ENCODE assay signal across 13 cellular contexts in the genomic region with DNA sequence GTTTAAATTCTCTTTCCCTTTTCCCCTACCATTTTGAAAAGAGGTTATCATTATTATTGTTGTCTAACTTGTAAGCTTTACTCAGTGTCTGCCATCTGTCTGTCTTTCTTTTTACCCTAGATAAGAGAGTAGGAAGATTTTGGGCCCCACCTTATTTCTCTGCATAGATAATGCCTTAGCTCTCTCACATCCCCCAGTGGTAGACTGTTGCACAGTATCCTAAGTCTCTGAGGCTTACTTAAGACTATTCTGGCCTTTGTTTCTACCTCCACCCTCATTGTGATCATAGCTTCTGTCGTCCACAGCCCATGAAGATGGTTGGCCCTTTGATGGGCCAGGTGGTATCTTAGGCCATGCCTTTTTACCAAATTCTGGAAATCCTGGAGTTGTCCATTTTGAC. TPM values are rescaled to one million over a fixed set of nuclear protein-coding genes. Genes with fewer than 3 reads are reported as not detected.
DNase-seq lines count a peak whose midpoint lies in the region; TF ChIP-seq lines count a peak whose summit lies in the region.
"Had no signal": no experiment of that assay in that cellular context is flagged by ENCODE, and none has a peak within 500 bp of the region (broad histone marks: within the 10 kb centered on the region; RNA-seq: fewer than 3 reads in every experiment).

No MANE protein-coding gene starts in this region.

- H3K4me1 ChIP-seq in transverse colon = no peaks in the 10 kb centered on the region
- H3K4me1 ChIP-seq: gastrocnemius medialis had no signal

- in situ Hi-C loops in transverse colon (cut with MboI; ENCODE audit: low pct_ligation_motif_present in 1 of 4, low pct_unique_long_range_greater_than_20kb in 1 of 4, low sequenced_read_pairs in 3 of 4) = no loop called here

- TF ChIP-seq CTCF in transverse colon (IDR thresholded peaks at IDR 0.05) = no peak

- WGBS in transverse colon (ENCODE audit: low coverage in 1 of 2), 2 donors = 88 to 89% methylated on average over 1 of the region's 1 CpG

- H3K9me3 ChIP-seq in transverse colon = no peaks in the 10 kb centered on the region
- H3K9me3 ChIP-seq: gastrocnemius medialis had no signal

- TF ChIP-seq POLR2A in transverse colon (IDR thresholded peaks at IDR 0.05) = no peak

- intact Hi-C loops in transverse colon (cut with DNase I; ENCODE audit: low total_unique reads) = no loop called here

- H3K4me3 ChIP-seq in transverse colon = no peak overlapping the region
- H3K4me3 ChIP-seq: gastrocnemius medialis had no signal

- no peaks in the 10 kb centered on the region for H3K27me3 ChIP-seq in transverse colon
- H3K27me3 ChIP-seq: gastrocnemius medialis had no signal

- H3K36me3 ChIP-seq in transverse colon = no peaks in the 10 kb centered on the region
- H3K36me3 ChIP-seq: gastrocnemius medialis, WERI-Rb-1 had no signal

- H3K27ac ChIP-seq in transverse colon = no peak overlapping the region
- H3K27ac ChIP-seq: gastrocnemius medialis, WERI-Rb-1 had no signal

- TF ChIP-seq EP300 in transverse colon (IDR thresholded peaks at IDR 0.05; ENCODE audit: low read depth) = no peak

- DNase-seq in COR-L47 (lab: John Stamatoyannopoulos, UW) (peak; percentile 2), HCEC 1CT (peak; percentile 7), RKO (ENCODE audit: low spot score) (peak; percentile 12), iPS-NIHi7 (ENCODE audit: extremely low spot score) (peak; percentile 12), transverse colon (no peak), globus pallidus (ENCODE audit: low spot score) (no peak), NOMO-1 treated with DMSO at 0.1 percent for 48 hours (lab: John Stamatoyannopoulos, UW; ENCODE audit: unreplicated experiment) (no peak), ecto neural progenitor cell (ENCODE audit: low spot score) (no peak)
- DNase-seq: gastrocnemius medialis, WERI-Rb-1 had no signal

RNA-seq across cellular contexts. Expression of gene OR51L1, which starts 3.6 kb away (rescaled TPM):
- total RNA-seq in transverse colon = not detected
- total RNA-seq: activated T-helper 17 cell treated with anti-CD3 and anti-CD28 coated beads, Interleukin-2, amount 50 U/mL, for 72 hours; gastrocnemius medialis; mesenteric fat pad; urinary bladder had no signal

RNA-seq across cellular contexts. Expression of gene OR51A2, which starts 35.6 kb away (rescaled TPM):
- total RNA-seq in transverse colon = not detected
- total RNA-seq: activated T-helper 17 cell treated with anti-CD3 and anti-CD28 coated beads, Interleukin-2, amount 50 U/mL, for 72 hours; gastrocnemius medialis; mesenteric fat pad; urinary bladder had no signal

RNA-seq across cellular contexts. Expression of gene OR51A4, which starts 43.7 kb away (rescaled TPM):
- total RNA-seq in transverse colon = not detected
- total RNA-seq: activated T-helper 17 cell treated with anti-CD3 and anti-CD28 coated beads, Interleukin-2, amount 50 U/mL, for 72 hours; gastrocnemius medialis; mesenteric fat pad; urinary bladder had no signal

RNA-seq across cellular contexts. Expression of gene OR52J3, which starts 55.3 kb away (rescaled TPM):
- total RNA-seq in transverse colon = not detected
- total RNA-seq: activated T-helper 17 cell treated with anti-CD3 and anti-CD28 coated beads, Interleukin-2, amount 50 U/mL, for 72 hours; gastrocnemius medialis; mesenteric fat pad; urinary bladder had no signal

Comparison
In these comparisons a context has a peak if more than half of its experiments do, and no peak if none do; other contexts are left out.
1. DNase-seq: peak in COR-L47 (single experiment), HCEC 1CT (single experiment), RKO (single experiment) and iPS-NIHi7 (single experiment); none in transverse colon (single experiment), globus pallidus (single experiment), NOMO-1 treated with DMSO at 0.1 percent for 48 hours (single experiment) and ecto neural progenitor cell (single experiment).